ENCODE assay signal across 1 cellular context in genomic region chr16:67249178-67249759, GRCh38.
TF ChIP-seq lines count a peak whose summit lies in the region.

No MANE protein-coding gene starts in this region.

TF ChIP-seq in GM12878, 131 proteins besides CTCF, POLR2A, EP300 and RAD21:
- TF ChIP-seq IKZF1 (conservative IDR thresholded peaks at IDR 0.05) (0 out of 2 replicates have a peak, but pooled peaks have one; percentile 27), ELK1 (IDR thresholded peaks at IDR 0.05; ENCODE audit: low read depth, low read length) (no peak), DPF2 (IDR thresholded peaks at IDR 0.05) (peak; percentile 9)
